Comparison of ENCODE assay signal across 1 cellular context in genomic region chr12:42608196-42608825, GRCh38.
TF ChIP-seq lines count a peak whose summit lies in the region.

No MANE protein-coding gene starts in this region.

TF ChIP-seq in HCT116, 20 proteins besides CTCF, POLR2A, EP300 and RAD21:
- TF ChIP-seq POLR2AphosphoS5 (IDR thresholded peaks at IDR 0.05; ENCODE audit: low read depth, low read length) (no peak), CEBPB (IDR thresholded peaks at IDR 0.05; ENCODE audit: low read depth) (no peak), SRF (IDR thresholded peaks at IDR 0.05; ENCODE audit: low read depth) (no peak), YY1 (IDR thresholded peaks at IDR 0.05; ENCODE audit: extremely low read depth, insufficient replicate concordance, low read depth, low read length) (no peak), ZFX (IDR thresholded peaks at IDR 0.05) (no peak), EGR1 (IDR thresholded peaks at IDR 0.05; ENCODE audit: low read depth) (no peak), FOSL1 (IDR thresholded peaks at IDR 0.05; ENCODE audit: low read depth) (no peak), TCF7L2 (IDR thresholded peaks at IDR 0.05; ENCODE audit: borderline replicate concordance, extremely low read depth, insufficient read depth, insufficient read length) (no peak), ZNF274 (IDR thresholded peaks at IDR 0.05; ENCODE audit: low read depth, low read length) (no peak), EZH2phosphoT487 (IDR thresholded peaks at IDR 0.05; ENCODE audit: borderline replicate concordance) (no peak)
